In the genomic region with DNA sequence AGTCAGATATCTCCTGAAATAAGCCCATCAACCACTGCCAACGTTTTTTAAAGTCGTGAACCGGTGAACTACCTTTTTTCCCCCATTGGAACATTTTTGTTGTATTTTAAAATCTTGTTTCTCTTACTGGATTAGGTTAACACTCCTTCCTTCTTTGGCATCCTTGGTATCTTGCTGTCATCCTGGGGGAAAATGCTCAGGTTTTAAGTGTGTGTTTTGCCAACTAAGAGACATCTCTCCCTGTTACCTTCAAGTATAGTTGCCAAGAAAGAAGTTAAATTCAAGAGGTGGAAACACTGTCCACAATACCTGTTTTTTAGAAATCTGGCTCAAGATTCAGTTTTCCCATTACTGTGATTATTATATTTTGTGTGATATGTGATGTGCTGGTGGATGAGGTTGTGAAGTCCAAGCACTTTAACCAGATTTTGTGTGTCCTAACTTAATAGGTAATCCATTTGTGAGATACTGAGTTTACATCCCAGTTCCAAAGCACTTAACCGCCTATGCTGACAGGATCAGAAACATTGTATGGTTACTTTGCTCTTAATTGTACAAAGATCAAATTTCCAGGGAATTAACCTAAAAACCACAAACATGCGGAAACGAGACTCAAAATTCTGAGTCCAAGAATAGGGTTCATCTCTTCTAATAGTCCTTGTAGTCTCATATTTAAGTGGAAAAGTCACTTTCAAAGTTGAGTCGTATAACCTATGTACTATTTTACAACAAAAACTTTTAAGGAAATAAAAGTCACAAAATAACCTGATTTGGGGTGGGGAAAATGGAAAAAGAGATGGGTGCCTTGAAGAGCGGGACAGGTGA, we compare ENCODE assay signal across 8 cellular contexts. TPM values are rescaled to one million over a fixed set of nuclear protein-coding genes. Genes with fewer than 3 reads are reported as not detected.
DNase-seq lines count a peak whose midpoint lies in the region; ATAC-seq, FAIRE-seq and TF ChIP-seq lines count a peak whose summit lies in the region.

No MANE protein-coding gene starts in this region.

- peak overlapping the region; percentile 88 for H3K4me3 ChIP-seq in AG10803 (ENCODE audit: low read length)

- peak overlapping the region; percentile 89 to 100 (median 98) for H3K4me3 Mint-ChIP-seq in IgD-negative memory B cell
- H3K4me3 Mint-ChIP-seq in naive B cell: peak overlapping the region; percentile 95 to 99 (median 98)

- ATAC-seq in naive B cell (ENCODE audit: low read depth in 2 of 2): no peak

- no peak for TF ChIP-seq POLR2A in GM12891 (IDR thresholded peaks at IDR 0.05; ENCODE audit: low read depth, low read length)

- H3K27ac Mint-ChIP-seq in IgD-negative memory B cell (peak overlapping the region; percentile 96 to 100 (median 100)), naive B cell (peak overlapping the region; percentile 98 to 99 (median 99))

- no peak for DNase-seq in AG10803 (ENCODE audit: low read depth)
- DNase-seq in caudate nucleus (lab: John Stamatoyannopoulos, UW): no peak
- no peak for DNase-seq in naive B cell
- no peak for DNase-seq in NCI-H1694 (lab: John Stamatoyannopoulos, UW)
- DNase-seq in SW 1271 (lab: John Stamatoyannopoulos, UW): no peak
- no peak for DNase-seq in GM12891 (ENCODE audit: insufficient read length, low spot score)
- DNase-seq in epidermal melanocyte (ENCODE audit: insufficient read length, low spot score): no peak

- H3K27me3 Mint-ChIP-seq in IgD-negative memory B cell (no peaks in the 10 kb centered on the region), naive B cell (no peaks in the 10 kb centered on the region)

- H3K27ac ChIP-seq in caudate nucleus (ENCODE audit: low read depth, low read length): peak overlapping the region; percentile 100

- no peak for FAIRE-seq in GM12891 (lab: Jason Lieb, UNC)

- H3K9me3 Mint-ChIP-seq in IgD-negative memory B cell: no peaks in the 10 kb centered on the region
- no peaks in the 10 kb centered on the region for H3K9me3 Mint-ChIP-seq in naive B cell

- H3K36me3 Mint-ChIP-seq in IgD-negative memory B cell (peaks cover 5% of the 10 kb centered on the region), naive B cell (peaks cover 0 to 4% of the 10 kb centered on the region in 2 donors)

- H3K4me1 Mint-ChIP-seq in IgD-negative memory B cell (peaks cover 15 to 26% (median 22%) of the 10 kb centered on the region in 3 donors), naive B cell (peaks cover 26 to 34% (median 30%) of the 10 kb centered on the region in 3 donors)

- TF ChIP-seq CTCF in AG10803 (conservative IDR thresholded peaks at IDR 0.05; ENCODE audit: low read length): no peak

TF ChIP-seq in GM12891, 5 proteins besides CTCF, POLR2A, EP300 and RAD21:
- TF ChIP-seq TAF1 (IDR thresholded peaks at IDR 0.05; ENCODE audit: low read depth, low read length) (no peak), PAX5 (IDR thresholded peaks at IDR 0.05; ENCODE audit: insufficient read depth, low read length, severe bottlenecking) (no peak), SPI1 (IDR thresholded peaks at IDR 0.05; ENCODE audit: low read depth, low read length) (no peak), POLR2AphosphoS5 (IDR thresholded peaks at IDR 0.05; ENCODE audit: low read depth, low read length) (no peak), POU2F2 (IDR thresholded peaks at IDR 0.05; ENCODE audit: low read depth, low read length) (no peak)
TF ChIP-seq in GM12891: peak in this region for 0.

RNA-seq across cellular contexts. Expression of gene SP3, which starts 1.3 kb away (rescaled TPM):
- polyA plus RNA-seq in IgD-negative memory B cell (54.4 TPM), naive B cell (ENCODE audit: low read depth in 6 of 6) (10 to 100 TPM; 45.7 to 84.3 (median 66.9) TPM)
- polyA plus RNA-seq in GM12891 (2012; ENCODE audit: low read depth, missing spikeins): 19.9 TPM
